23 cellular contexts compared by ENCODE assay signal in the genomic region with DNA sequence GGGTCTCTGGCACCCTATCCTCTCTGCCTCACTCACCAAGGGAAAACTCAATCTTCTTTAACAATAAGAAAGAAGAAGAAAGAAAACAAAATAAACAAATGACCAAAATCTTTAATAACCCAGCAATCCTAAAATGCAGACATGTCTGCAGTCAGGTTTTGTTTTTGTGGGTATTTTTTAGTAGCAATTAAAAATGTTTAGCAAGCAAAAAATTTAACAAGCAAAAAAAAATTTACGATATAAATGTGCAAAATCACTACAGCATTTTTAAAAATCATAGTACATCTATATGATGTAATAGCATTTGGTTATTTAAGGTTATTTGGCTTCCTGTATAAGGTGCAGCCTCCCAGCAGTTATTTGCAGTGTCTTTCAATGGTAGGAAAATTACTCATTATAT.
"Had no signal": no experiment of that assay in that cellular context is flagged by ENCODE, and none has a peak within 500 bp of the region (broad histone marks: within the 10 kb centered on the region; RNA-seq: fewer than 3 reads in every experiment).

No MANE protein-coding gene starts in this region.

- H3K4me3 Mint-ChIP-seq: IgD-negative memory B cell, T-cell had no signal

- H3K9me3 ChIP-seq: SK-N-SH had no signal

- H3K9ac ChIP-seq: SK-N-SH had no signal

- H3K36me3 ChIP-seq: MG63 had no signal

- H3K27me3 ChIP-seq: MG63 had no signal

- FAIRE-seq: HTR-8/SVneo had no signal

- H3K27ac ChIP-seq: HL-60, RWPE1 had no signal

- H3K4me2 ChIP-seq: SK-N-SH had no signal

- H3K4me3 ChIP-seq: MG63 had no signal

- H3K27ac Mint-ChIP-seq: T-cell had no signal

- H3K27me3 Mint-ChIP-seq: IgD-negative memory B cell, T-cell had no signal

- H3K36me3 Mint-ChIP-seq: IgD-negative memory B cell, T-cell had no signal

- H3K9me2 ChIP-seq: SK-N-SH had no signal

- DNase-seq: KBM-7, MG63, NCI-H1092, NCI-H1105 treated with DMSO at 0.1 percent for 48 hours, NCI-H1417 treated with DMSO at 0.1 percent for 48 hours, NCI-H1694 treated with DMSO at 0.1 percent for 48 hours, NCI-H1930, NCI-H2081, NCI-H2107, NCI-H2227 treated with DMSO at 0.1 percent for 48 hours, NCI-H524, NCI-H526 treated with DMSO at 0.1 percent for 48 hours, NCI-H748 treated with DMSO at 0.1 percent for 48 hours, PC-3, SHP77, SK-N-SH, SW 1271, T-cell had no signal

- ATAC-seq: Panc1, PC-3, T-cell had no signal
